In the genomic region with DNA sequence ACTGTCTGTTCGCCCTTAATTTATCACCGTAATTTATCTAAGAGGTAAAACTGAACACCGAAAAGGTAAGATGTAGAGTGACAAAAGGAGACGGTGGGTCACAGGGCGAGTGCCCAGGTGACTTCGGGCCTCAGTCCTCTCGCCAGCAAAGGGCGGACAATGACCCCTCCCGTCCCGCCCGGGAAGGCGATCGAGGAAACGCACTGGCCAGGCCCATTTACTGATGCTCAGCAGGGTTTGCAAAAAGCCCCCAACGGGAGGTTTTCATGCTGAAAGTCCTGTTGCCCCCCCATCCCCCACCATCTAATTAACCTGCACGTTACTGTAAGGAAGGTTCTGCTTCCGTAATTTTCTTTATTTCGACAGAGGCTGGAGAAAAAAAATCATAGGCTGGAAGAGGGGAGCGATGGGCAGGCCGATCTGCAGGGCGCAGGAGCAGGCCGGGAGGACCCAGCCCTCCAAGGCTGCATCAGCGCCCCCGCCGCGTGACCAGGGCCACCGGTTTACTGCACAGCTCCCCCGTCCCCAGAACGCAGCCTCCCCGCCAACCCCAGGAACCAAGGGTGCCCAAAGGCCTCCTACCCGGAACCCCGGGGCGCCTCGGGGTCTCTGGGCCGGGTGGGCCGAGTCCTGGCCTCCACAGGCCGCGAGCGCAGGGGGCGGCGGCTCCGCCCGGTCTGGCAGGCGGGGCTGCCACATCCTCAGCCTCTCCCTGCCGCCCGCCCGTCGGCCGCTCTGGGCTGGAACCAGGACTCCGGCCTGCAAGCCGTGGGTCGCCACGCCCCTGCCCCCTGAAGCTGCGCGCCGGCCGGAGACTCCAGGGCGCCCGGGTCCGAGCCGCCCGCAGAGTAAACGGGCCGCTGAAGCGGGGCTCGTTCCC, we compare ENCODE assay signal across 8 cellular contexts. TPM values are rescaled to one million over a fixed set of nuclear protein-coding genes. Genes with fewer than 3 reads are reported as not detected.
DNase-seq lines count a peak whose midpoint lies in the region; ATAC-seq and TF ChIP-seq lines count a peak whose summit lies in the region.

No MANE protein-coding gene starts in this region.

- H3K27me3 ChIP-seq in esophagus squamous epithelium (peaks cover 0 to 16% (median 0%) of the 10 kb centered on the region in 4 donors), muscle layer of colon (ENCODE audit: control insufficient read depth in 1 of 2, insufficient read depth in 2 of 2, low read length in 2 of 2) (no peaks in the 10 kb centered on the region)

- H3K4me1 Mint-ChIP-seq in stimulated activated memory B cell treated with anti-CD40 and anti-IgM and Interleukin-4, amounts not matched to agents 10 μg/mL and 1 μg/mL and 100 μg/mL, for 72 hours = peaks cover 15% of the 10 kb centered on the region

- H3K36me3 ChIP-seq in esophagus squamous epithelium (no peaks in the 10 kb centered on the region), muscle layer of colon (ENCODE audit: insufficient read depth, low read length) (no peaks in the 10 kb centered on the region)

- intact Hi-C loops in esophagus squamous epithelium (cut with DNase I) = no loop called here

- peak overlapping the region; percentile 73 for H3K4me3 Mint-ChIP-seq in stimulated activated memory B cell treated with anti-CD40 and anti-IgM and Interleukin-4, amounts not matched to agents 10 μg/mL and 1 μg/mL and 100 μg/mL, for 72 hours

- WGBS in esophagus squamous epithelium, 2 donors = 11 to 26% methylated on average over 15 to 27 of the region's 66 CpGs

- H3K4me1 ChIP-seq in esophagus squamous epithelium = peaks cover 14 to 57% (median 41%) of the 10 kb centered on the region in 3 donors
- peaks cover 43% of the 10 kb centered on the region for H3K4me1 ChIP-seq in muscle layer of colon (ENCODE audit: insufficient read depth, low read length)

- H3K27ac ChIP-seq in esophagus squamous epithelium (peak overlapping the region; percentile 92 to 99 (median 96)), muscle layer of colon (ENCODE audit: low read depth, low read length) (peak overlapping the region; percentile 97)

- peaks cover 15% of the 10 kb centered on the region for H3K27me3 Mint-ChIP-seq in stimulated activated memory B cell treated with anti-CD40 and anti-IgM and Interleukin-4, amounts not matched to agents 10 μg/mL and 1 μg/mL and 100 μg/mL, for 72 hours

- H3K9me3 ChIP-seq in esophagus squamous epithelium = no peaks in the 10 kb centered on the region
- H3K9me3 ChIP-seq in muscle layer of colon (ENCODE audit: low read length) = no peaks in the 10 kb centered on the region

- TF ChIP-seq CTCF in esophagus squamous epithelium (IDR thresholded peaks at IDR 0.05) = no peak

- peak overlapping the region; percentile 69 to 99 (median 89) for H3K4me3 ChIP-seq in esophagus squamous epithelium
- peak overlapping the region; percentile 60 to 75 for H3K4me3 ChIP-seq in muscle layer of colon (ENCODE audit: low read depth in 1 of 2, low read length in 2 of 2)

- H3K9ac ChIP-seq in muscle layer of colon (ENCODE audit: low read length) = peak overlapping the region; percentile 68

- no peaks in the 10 kb centered on the region for H3K9me3 Mint-ChIP-seq in stimulated activated memory B cell treated with anti-CD40 and anti-IgM and Interleukin-4, amounts not matched to agents 10 μg/mL and 1 μg/mL and 100 μg/mL, for 72 hours

- peak; percentile 35 for DNase-seq in NCI-H345 (lab: John Stamatoyannopoulos, UW)
- no peak for DNase-seq in NCI-H345 treated with DMSO at 0.1 percent for 48 hours (lab: John Stamatoyannopoulos, UW; ENCODE audit: unreplicated experiment)
- DNase-seq in NOMO-1 treated with DMSO at 0.1 percent for 48 hours (lab: John Stamatoyannopoulos, UW; ENCODE audit: unreplicated experiment) = peak; percentile 42
- peak; percentile 7 for DNase-seq in activated T-helper 1 cell treated with Interleukin-2 at 50 U/mL for 16 hours (ENCODE audit: low read depth)
- DNase-seq in esophagus squamous epithelium (lab: John Stamatoyannopoulos, UW) = no peak

- ATAC-seq in HG03045 (IDR thresholded peaks at IDR 0.05; ENCODE audit: unreplicated experiment) = peak; percentile 37
- peak; percentile 68 for ATAC-seq in stimulated activated memory B cell treated with anti-CD40 and anti-IgM and Interleukin-4, amounts not matched to agents 10 μg/mL and 1 μg/mL and 100 μg/mL, for 72 hours

- H3K27ac Mint-ChIP-seq in stimulated activated memory B cell treated with anti-CD40 and anti-IgM and Interleukin-4, amounts not matched to agents 10 μg/mL and 1 μg/mL and 100 μg/mL, for 72 hours = peak overlapping the region; percentile 52

- TF ChIP-seq POLR2A in esophagus squamous epithelium (IDR thresholded peaks at IDR 0.05) = no peak

- H3K36me3 Mint-ChIP-seq in stimulated activated memory B cell treated with anti-CD40 and anti-IgM and Interleukin-4, amounts not matched to agents 10 μg/mL and 1 μg/mL and 100 μg/mL, for 72 hours = no peaks in the 10 kb centered on the region

RNA-seq across cellular contexts. Expression of gene OAT, which starts 0.6 kb away (rescaled TPM):
- 100 to 1,000 TPM; 101 to 194 (median 131) TPM for total RNA-seq in esophagus squamous epithelium

RNA-seq across cellular contexts. Expression of gene NKX1-2, which starts 31.7 kb away (rescaled TPM):
- total RNA-seq in esophagus squamous epithelium = 1 to 10 TPM in 2 of 4 donors, under 1 TPM in 2; 0.59 to 2.3 (median 1.2) TPM

RNA-seq across cellular contexts. Expression of gene LHPP, which starts 43.5 kb away (rescaled TPM):
- 10 to 100 TPM; 13.9 to 41.1 (median 24.3) TPM for total RNA-seq in esophagus squamous epithelium

Comparison
In these comparisons a context has a peak if more than half of its experiments do, and no peak if none do; other contexts are left out.
1. DNase-seq: peak in NCI-H345 (single experiment), NOMO-1 treated with DMSO at 0.1 percent for 48 hours (single experiment) and activated T-helper 1 cell treated with Interleukin-2 at 50 U/mL for 16 hours (single experiment); none in NCI-H345 treated with DMSO at 0.1 percent for 48 hours (single experiment) and esophagus squamous epithelium (single experiment).